Comparison of ENCODE assay signal across 7 cellular contexts in the genomic region with DNA sequence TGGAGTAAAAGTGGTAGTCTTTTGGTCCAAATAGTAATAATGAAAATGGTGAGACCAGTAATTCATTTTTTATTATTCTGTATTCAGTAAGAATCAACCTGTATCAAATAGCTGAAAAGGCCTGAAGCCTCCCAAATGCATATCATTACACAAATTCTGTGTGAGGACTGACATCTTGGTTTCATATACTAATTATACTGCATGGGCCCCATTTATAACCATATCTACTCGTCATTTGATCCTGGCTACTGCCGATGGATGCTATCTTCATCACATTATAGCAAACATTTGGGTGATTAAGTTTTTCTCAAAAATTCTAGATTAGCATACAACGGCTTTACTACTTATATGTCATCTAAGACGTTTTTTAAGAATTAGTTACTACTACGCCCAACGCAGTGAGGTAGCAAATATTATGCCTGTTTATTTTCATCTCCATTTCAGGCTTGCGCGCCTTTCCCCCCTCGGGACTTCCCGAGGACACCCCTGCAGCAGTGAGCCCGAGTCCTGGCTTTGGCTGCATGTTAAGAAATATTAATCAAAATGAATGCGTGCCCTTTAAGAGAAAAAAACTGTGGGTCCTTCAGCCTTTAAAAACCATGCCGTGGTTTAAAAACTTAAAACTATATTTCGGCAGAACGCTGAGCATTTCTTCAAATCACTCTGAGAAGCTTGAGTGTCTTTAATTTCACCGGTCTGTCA. TPM values are rescaled to one million over a fixed set of nuclear protein-coding genes. Genes with fewer than 3 reads are reported as not detected.
DNase-seq lines count a peak whose midpoint lies in the region; ATAC-seq and TF ChIP-seq lines count a peak whose summit lies in the region.

No MANE protein-coding gene starts in this region.

- H3K4me1 ChIP-seq in NT2/D1 (ENCODE audit: insufficient read depth, insufficient read length) (no peaks in the 10 kb centered on the region), adipocyte (ENCODE audit: control insufficient read depth, insufficient read depth, low read length) (peaks cover 20% of the 10 kb centered on the region), right cardiac atrium (ENCODE audit: control insufficient read depth, insufficient read depth, low read length) (no peaks in the 10 kb centered on the region), sigmoid colon (peaks cover 0 to 27% (median 12%) of the 10 kb centered on the region in 4 donors)

- peak overlapping the region; percentile 97 for H3K27ac ChIP-seq in right cardiac atrium (ENCODE audit: low read length)
- peak overlapping the region; percentile 94 to 98 (median 96) for H3K27ac ChIP-seq in sigmoid colon

- H3K9ac ChIP-seq in NT2/D1 (ENCODE audit: insufficient read length, low read depth) (peak overlapping the region; percentile 88), adipocyte (ENCODE audit: low read length) (peak overlapping the region; percentile 100)

- no peaks in the 10 kb centered on the region for H3K36me3 ChIP-seq in NT2/D1 (ENCODE audit: insufficient read depth, insufficient read length, low read length)
- H3K36me3 ChIP-seq in adipocyte (ENCODE audit: control insufficient read depth, insufficient read depth, low read length, severe bottlenecking): no peaks in the 10 kb centered on the region
- H3K36me3 ChIP-seq in sigmoid colon: no peaks in the 10 kb centered on the region

- intact Hi-C loops in right cardiac atrium (cut with DNase I): loop anchor here in 2 of 4 donors (10.0 kb wide), 2 partner anchors 384 to 464 kb away; no protein-coding TSS in a partner anchor
- intact Hi-C loops in sigmoid colon (cut with DNase I): loop anchor here (2.0 to 10.0 kb wide), 7 partner anchors 61 to 558 kb away; a partner anchor contains a TSS

- H3K27me3 ChIP-seq in NT2/D1 (ENCODE audit: insufficient read depth, insufficient read length) (no peaks in the 10 kb centered on the region), adipocyte (replicated peaks; ENCODE audit: control insufficient read depth, insufficient read depth, low read length) (no peaks in the 10 kb centered on the region), right cardiac atrium (ENCODE audit: control insufficient read depth, insufficient read depth) (no peaks in the 10 kb centered on the region), sigmoid colon (no peaks in the 10 kb centered on the region)

- ATAC-seq in GM19035 (IDR thresholded peaks at IDR 0.05; ENCODE audit: unreplicated experiment) (peak; percentile 4), right cardiac atrium (peak; percentile 4 to 13), GM18520 (IDR thresholded peaks at IDR 0.05; ENCODE audit: unreplicated experiment) (no peak)

- 4% methylated on average over 16 of the region's 16 CpGs for WGBS in right cardiac atrium
- 0 to 4% methylated on average over 16 of the region's 16 CpGs for WGBS in sigmoid colon, 2 donors

- no peak for TF ChIP-seq CTCF in sigmoid colon (IDR thresholded peaks at IDR 0.05)

- no peak for DNase-seq in NT2/D1 (ENCODE audit: low read depth, low spot score)
- peak; percentile 65 for DNase-seq in adipocyte (ENCODE audit: low read depth)
- DNase-seq in right cardiac atrium: peak; percentile 23 to 63 (median 35)
- no peak for DNase-seq in sigmoid colon
- DNase-seq in H4 (ENCODE audit: low spot score): no peak

- H3K4me3 ChIP-seq in NT2/D1 (ENCODE audit: insufficient read length, low read depth) (peak overlapping the region; percentile 73), adipocyte (ENCODE audit: low read length) (peak overlapping the region; percentile 91), right cardiac atrium (ENCODE audit: low read length) (peak overlapping the region; percentile 69), sigmoid colon (peak overlapping the region; percentile 71 to 89 (median 87))

- H3K9me3 ChIP-seq in NT2/D1 (ENCODE audit: insufficient read depth, low read length): no peaks in the 10 kb centered on the region
- peaks cover 3% of the 10 kb centered on the region for H3K9me3 ChIP-seq in adipocyte (ENCODE audit: control insufficient read depth, low read length)
- no peaks in the 10 kb centered on the region for H3K9me3 ChIP-seq in right cardiac atrium (ENCODE audit: control insufficient read depth, low read length)
- H3K9me3 ChIP-seq in sigmoid colon: no peaks in the 10 kb centered on the region

- no peak for TF ChIP-seq EP300 in sigmoid colon (IDR thresholded peaks at IDR 0.05)

- no peak for TF ChIP-seq POLR2A in sigmoid colon (IDR thresholded peaks at IDR 0.05)

RNA-seq across cellular contexts. Expression of a gene that starts 0.8 kb away (rescaled TPM):
- 10 to 100 TPM in 1 of 4 donors, 1 to 10 TPM in 3; 7.9 to 10.6 (median 8.3) TPM for total RNA-seq in right cardiac atrium
- polyA plus RNA-seq in right cardiac atrium: 3.4 TPM
- total RNA-seq in sigmoid colon: 1 to 10 TPM; 2.5 to 6.6 (median 2.7) TPM
- polyA plus RNA-seq in sigmoid colon: 10 to 100 TPM in 2 of 3 donors, 1 to 10 TPM in 1; 9.6 to 12.3 (median 11.7) TPM
- total RNA-seq in H4 (2014; rRNA removed; shearing (Covaris generic)): 1.1 and 3.0 TPM in 2 replicates

Comparison
In these comparisons a context has a peak if more than half of its experiments do, and no peak if none do; other contexts are left out.
1. DNase-seq: peak in adipocyte (single experiment) and right cardiac atrium (3 of 3); none in NT2/D1 (single experiment), sigmoid colon (single experiment) and H4 (single experiment).
2. Peak in every context shown above with its lines, with median percentiles within 50 percentile points of each other: H3K4me3 ChIP-seq.